Comparison of ENCODE assay signal across 14 cellular contexts in genomic region chr19:56294557-56294956, GRCh38. TPM values are rescaled to one million over a fixed set of nuclear protein-coding genes. Genes with fewer than 3 reads are reported as not detected.
DNase-seq lines count a peak whose midpoint lies in the region; ATAC-seq and TF ChIP-seq lines count a peak whose summit lies in the region.
"Had no signal": no experiment of that assay in that cellular context is flagged by ENCODE, and none has a peak within 500 bp of the region (broad histone marks: within the 10 kb centered on the region; RNA-seq: fewer than 3 reads in every experiment).

No MANE protein-coding gene starts in this region.

- H3K27me3 ChIP-seq in MM.1S (replicated peaks; ENCODE audit: insufficient read depth, low read length): no peaks in the 10 kb centered on the region
- H3K27me3 ChIP-seq in H7 (ENCODE audit: control insufficient read depth, insufficient read depth, low read length): no peaks in the 10 kb centered on the region
- H3K27me3 ChIP-seq: sigmoid colon, transverse colon had no signal

- no peak for ATAC-seq in HG03045 (IDR thresholded peaks at IDR 0.05; ENCODE audit: unreplicated experiment)

- no peak overlapping the region for H3K9ac ChIP-seq in MM.1S (ENCODE audit: low read length)

- no peaks in the 10 kb centered on the region for H3K9me3 ChIP-seq in MM.1S (replicated peaks; ENCODE audit: insufficient read depth, low read length)
- H3K9me3 ChIP-seq: sigmoid colon, transverse colon had no signal

- H3F3A ChIP-seq in MM.1S (ENCODE audit: insufficient read depth, low read length): no peaks in the 10 kb centered on the region

- in situ Hi-C loops in SK-MEL-5 (cut with HindIII; ENCODE audit: low pct_unique_long_range_greater_than_20kb, low sequenced_read_pairs): no loop called here

- no peak overlapping the region for H3K4me2 ChIP-seq in MM.1S (ENCODE audit: low read depth, low read length)

- H3K79me2 ChIP-seq in MM.1S (ENCODE audit: low read length): no peaks in the 10 kb centered on the region

- no peak overlapping the region for H3K27ac ChIP-seq in MM.1S (ENCODE audit: low read length)
- H3K27ac ChIP-seq: sigmoid colon, transverse colon had no signal

- no peaks in the 10 kb centered on the region for H4K20me1 ChIP-seq in MM.1S (ENCODE audit: insufficient read depth, low read length)

- no peak for TF ChIP-seq CTCF in MM.1S (IDR thresholded peaks at IDR 0.05; ENCODE audit: low read length)

- no peaks in the 10 kb centered on the region for H3K4me1 ChIP-seq in MM.1S (ENCODE audit: low read length)
- H3K4me1 ChIP-seq: sigmoid colon, transverse colon had no signal

- H2AFZ ChIP-seq in MM.1S (ENCODE audit: low read length): no peak overlapping the region

- DNase-seq in Ammon's horn (ENCODE audit: low spot score) (peak; percentile 31), NCI-H146 (lab: John Stamatoyannopoulos, UW) (peak; percentile 84), SK-MEL-5 (ENCODE audit: low read depth, low spot score) (peak; percentile 69), hippocampal formation (lab: John Stamatoyannopoulos, UW) (peak; percentile 46 to 54), GM19240 (ENCODE audit: insufficient read length, low spot score) (no peak), MM.1S (no peak), H7 (no peak)
- DNase-seq: activated CD8-positive, alpha-beta memory T cell treated with anti-CD3 and anti-CD28 coated beads, Interleukin-2, amount 50 U/mL, for 48 hours; GF-D8; NCI-H1436; sigmoid colon; transverse colon had no signal

- H3K9me2 ChIP-seq in MM.1S (replicated peaks; ENCODE audit: insufficient read depth, low read length): no peaks in the 10 kb centered on the region

- no peak overlapping the region for H3K4me3 ChIP-seq in MM.1S (ENCODE audit: low read length)
- no peak overlapping the region for H3K4me3 ChIP-seq in H7 (ENCODE audit: insufficient read depth, low read depth, low read length)
- H3K4me3 ChIP-seq: sigmoid colon, transverse colon had no signal

- H3K36me3 ChIP-seq in MM.1S (replicated peaks; ENCODE audit: insufficient read depth, low read length) (no peaks in the 10 kb centered on the region), H7 (replicated peaks; ENCODE audit: control insufficient read depth, insufficient read depth, low read length) (no peaks in the 10 kb centered on the region)

RNA-seq across cellular contexts. Expression of gene ZSCAN5A, which starts 20.1 kb away (rescaled TPM):
- total RNA-seq in SK-MEL-5 (2014; rRNA removed; shearing (Covaris generic)): 5.4 TPM in 2 replicates
- 2.9 and 6.0 TPM in 2 replicates for polyA plus RNA-seq in SK-MEL-5 (2015; cell fraction: cytosol; rRNA removed)
- 5.8 and 6.8 TPM in 2 replicates for polyA plus RNA-seq in SK-MEL-5 (2015; cell fraction: nucleus; rRNA removed)
- 6.0 and 12.9 TPM in 2 replicates for total RNA-seq in H7 (2014; rRNA removed; shearing (Covaris generic))

RNA-seq across cellular contexts. Expression of gene EDDM13, which starts 22.0 kb away (rescaled TPM):
- not detected in 2 replicates for total RNA-seq in SK-MEL-5 (2014; rRNA removed; shearing (Covaris generic))
- not detected in 2 replicates for polyA plus RNA-seq in SK-MEL-5 (2015; cell fraction: cytosol; rRNA removed)
- not detected in 2 replicates for polyA plus RNA-seq in SK-MEL-5 (2015; cell fraction: nucleus; rRNA removed)
- not detected in 2 replicates for total RNA-seq in H7 (2014; rRNA removed; shearing (Covaris generic))
- total RNA-seq: mucosa of gallbladder, sigmoid colon, transverse colon had no signal

Comparison
In these comparisons a context has a peak if more than half of its experiments do, and no peak if none do; other contexts are left out.
1. DNase-seq: peak in Ammon's horn (single experiment), NCI-H146 (single experiment), SK-MEL-5 (single experiment) and hippocampal formation (2 of 2); none in GM19240 (single experiment), MM.1S (single experiment) and H7 (single experiment).